ENCODE assay signal across 21 cellular contexts in the genomic region with DNA sequence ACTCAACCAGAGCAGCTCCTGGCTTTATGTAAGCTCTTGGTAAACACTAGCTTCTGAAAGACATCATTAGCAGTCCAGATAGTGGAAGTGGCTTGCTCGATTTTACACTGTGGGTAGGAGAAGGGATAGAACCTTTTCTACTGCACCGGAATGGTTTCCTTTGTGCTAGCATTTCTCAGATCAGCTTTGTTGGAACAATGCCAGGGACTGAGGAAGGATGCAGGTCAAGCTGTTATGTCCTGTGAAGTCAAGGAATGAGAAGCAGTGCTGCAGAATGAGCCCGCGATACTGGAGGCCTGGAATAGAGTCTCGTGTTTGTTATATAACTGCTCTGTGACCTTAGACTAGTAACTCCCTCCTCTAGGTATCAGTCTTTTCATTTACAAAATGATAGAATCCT.
DNase-seq lines count a peak whose midpoint lies in the region; ATAC-seq, FAIRE-seq and TF ChIP-seq lines count a peak whose summit lies in the region.
"Had no signal": no experiment of that assay in that cellular context is flagged by ENCODE, and none has a peak within 500 bp of the region (broad histone marks: within the 10 kb centered on the region; RNA-seq: fewer than 3 reads in every experiment).

No MANE protein-coding gene starts in this region.

- no peak overlapping the region for H3K4me3 Mint-ChIP-seq in endothelial cell (ENCODE audit: unreplicated experiment)

- H2AFZ ChIP-seq in neuronal stem cell (ENCODE audit: low read length), result no peak overlapping the region

- FAIRE-seq in GM12892 (lab: Jason Lieb, UNC), result peak; percentile 84
- FAIRE-seq: D721Med, G401.6 had no signal

- no peak overlapping the region for H2BK5ac ChIP-seq in neuronal stem cell (ENCODE audit: low read length)

- TF ChIP-seq POLR2A in GM12892 (IDR thresholded peaks at IDR 0.05; ENCODE audit: low read depth, low read length), result no peak
- no peak for TF ChIP-seq POLR2A in adrenal gland (IDR thresholded peaks at IDR 0.05)

- H2BK120ac ChIP-seq in neuronal stem cell (ENCODE audit: low read depth, low read length), result no peak overlapping the region

- no peaks in the 10 kb centered on the region for H3K36me3 ChIP-seq in adrenal gland (replicated peaks in 1 of 2)
- no peaks in the 10 kb centered on the region for H3K36me3 ChIP-seq in neuronal stem cell (replicated peaks in 1 of 2; ENCODE audit: control insufficient read depth in 2 of 2, insufficient read depth in 2 of 2, low read length in 2 of 2)
- H3K36me3 ChIP-seq: BE2C, MG63 had no signal

- no peak overlapping the region for H2BK15ac ChIP-seq in neuronal stem cell (ENCODE audit: low read length)

- no peak overlapping the region for H3K4ac ChIP-seq in neuronal stem cell (ENCODE audit: low read length)

- H3K27me3 ChIP-seq in adrenal gland, result no peaks in the 10 kb centered on the region
- peaks cover 0 to 2% (median 0%) of the 10 kb centered on the region in 3 experiments for H3K27me3 ChIP-seq in neuronal stem cell (ENCODE audit: control insufficient read depth in 3 of 3, insufficient read depth in 3 of 3, low read depth in 1 of 3, low read length in 3 of 3)
- H3K27me3 ChIP-seq: BE2C, MG63 had no signal

- H3K9me3 Mint-ChIP-seq in endothelial cell (ENCODE audit: unreplicated experiment), result no peaks in the 10 kb centered on the region

- H3K27ac ChIP-seq in adrenal gland, result no peak overlapping the region
- no peak overlapping the region for H3K27ac ChIP-seq in neuronal stem cell (replicated peaks; ENCODE audit: low read length)
- H3K27ac ChIP-seq: SK-N-MC had no signal

- 48 to 76% (median 52%) methylated on average over 5 of the region's 5 CpGs for WGBS in adrenal gland, 4 donors
- WGBS in neuronal stem cell (ENCODE audit: extremely low coverage in 2 of 2, insufficient read length in 2 of 2, insufficient replicate concordance in 1 of 2), 2 donors, result no CpG with 5 or more reads among the region's 5 CpGs

- no peak overlapping the region for H3K18ac ChIP-seq in neuronal stem cell (ENCODE audit: low read length)

- H3K14ac ChIP-seq in neuronal stem cell (ENCODE audit: low read length), result no peak overlapping the region

- peaks cover 1% of the 10 kb centered on the region for H3K27me3 Mint-ChIP-seq in endothelial cell (ENCODE audit: unreplicated experiment)

- no peak overlapping the region for H3K4me2 ChIP-seq in neuronal stem cell (ENCODE audit: insufficient read depth, low read length, poor library complexity, severe bottlenecking)

- no peaks in the 10 kb centered on the region for H3K79me1 ChIP-seq in neuronal stem cell (ENCODE audit: low read depth, low read length)

- no peak overlapping the region for H2BK12ac ChIP-seq in neuronal stem cell (ENCODE audit: low read length)

- H4K91ac ChIP-seq in neuronal stem cell (ENCODE audit: low read depth, low read length, poor library complexity), result no peak overlapping the region

- H3K4me3 ChIP-seq in adrenal gland, result no peak overlapping the region
- H3K4me3 ChIP-seq in neuronal stem cell (ENCODE audit: low read length in 2 of 2), result no peak overlapping the region
- H3K4me3 ChIP-seq: MG63, SK-N-MC had no signal

- no peak overlapping the region for H2AK5ac ChIP-seq in neuronal stem cell (ENCODE audit: low read depth, low read length)

- ATAC-seq in GM18861 (IDR thresholded peaks at IDR 0.05; ENCODE audit: unreplicated experiment), result no peak
- no peak for ATAC-seq in GM19351 (IDR thresholded peaks at IDR 0.05; ENCODE audit: unreplicated experiment)

- TF ChIP-seq CTCF in adrenal gland (IDR thresholded peaks at IDR 0.05) (no peak), endothelial cell (IDR thresholded peaks at IDR 0.05; ENCODE audit: unreplicated experiment) (no peak)

- intact Hi-C loops in adrenal gland (cut with DNase I), result no loop called here

- DNase-seq in Daoy (ENCODE audit: low read depth) (peak; percentile 1), GM12892 (ENCODE audit: insufficient read length) (no peak), adrenal gland (peak in 4 of 7 donors; percentile 7 to 55 (median 16)), endothelial cell (ENCODE audit: low spot score) (peak; percentile 29), neuronal stem cell (ENCODE audit: low spot score) (no peak)
- DNase-seq: BE2C, DND-41, H7, Kasumi-1, MG63, NCI-H1417, NCI-H1694 treated with DMSO at 0.1 percent for 48 hours, NCI-H2081 treated with DMSO at 0.1 percent for 48 hours, NCI-H446, NCI-H526, SHP77 had no signal

- H3K9me3 ChIP-seq in adrenal gland (replicated peaks in 1 of 3) (no peaks in the 10 kb centered on the region), neuronal stem cell (replicated peaks in 1 of 2; ENCODE audit: control insufficient read depth in 2 of 2, insufficient read depth in 1 of 2, low read depth in 1 of 2, low read length in 2 of 2) (no peaks in the 10 kb centered on the region)
- H3K9me3 ChIP-seq: BE2C, MG63 had no signal

- H3K23ac ChIP-seq in neuronal stem cell (ENCODE audit: low read depth, low read length, poor library complexity), result no peak overlapping the region

- peaks cover 0 to 11% of the 10 kb centered on the region in 2 donors for H3K4me1 ChIP-seq in adrenal gland (replicated peaks in 1 of 2)
- H3K4me1 ChIP-seq in neuronal stem cell (ENCODE audit: control insufficient read depth in 2 of 2, insufficient read depth in 1 of 2, low read depth in 1 of 2, low read length in 2 of 2), result peaks cover 0 to 2% of the 10 kb centered on the region in 2 donors
- H3K4me1 ChIP-seq: BE2C had no signal

- no peak overlapping the region for H3K9ac ChIP-seq in neuronal stem cell (ENCODE audit: low read depth, low read length, poor library complexity)

- H3K27ac Mint-ChIP-seq in endothelial cell (ENCODE audit: unreplicated experiment), result peak overlapping the region; percentile 78

- H3K36me3 Mint-ChIP-seq in endothelial cell (ENCODE audit: low read depth, unreplicated experiment), result no peaks in the 10 kb centered on the region

- H3K4me1 Mint-ChIP-seq in endothelial cell (ENCODE audit: unreplicated experiment), result peaks cover 23% of the 10 kb centered on the region

- H4K8ac ChIP-seq in neuronal stem cell (ENCODE audit: low read depth, low read length), result no peak overlapping the region

Comparison
In these comparisons a context has a peak if more than half of its experiments do, and no peak if none do; other contexts are left out.
1. DNase-seq: peak in Daoy (single experiment), adrenal gland (4 of 7) and endothelial cell (single experiment); none in GM12892 (single experiment) and neuronal stem cell (single experiment).